ENCODE assay signal across 28 cellular contexts in the genomic region with DNA sequence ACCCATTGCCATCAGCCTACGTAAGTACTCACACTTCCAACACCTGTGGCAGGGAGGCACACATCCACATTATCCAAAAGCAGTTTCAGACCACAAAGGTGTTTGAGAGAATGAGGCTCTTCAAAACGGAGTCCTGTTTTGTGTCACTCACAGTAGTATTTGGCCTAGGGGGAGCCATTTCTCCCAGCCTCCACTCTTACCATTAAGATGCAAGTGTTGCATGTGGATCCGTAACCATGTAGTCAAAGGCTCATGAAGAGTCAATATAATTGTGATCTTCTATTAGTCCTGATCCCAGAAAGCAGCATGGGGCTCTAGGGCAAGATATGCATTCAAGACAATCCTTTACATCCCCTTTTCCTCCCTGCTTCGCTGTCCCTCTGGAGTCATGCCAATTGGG. TPM values are rescaled to one million over a fixed set of nuclear protein-coding genes. Genes with fewer than 3 reads are reported as not detected.
DNase-seq lines count a peak whose midpoint lies in the region; ATAC-seq and TF ChIP-seq lines count a peak whose summit lies in the region.
"Had no signal": no experiment of that assay in that cellular context is flagged by ENCODE, and none has a peak within 500 bp of the region (broad histone marks: within the 10 kb centered on the region; RNA-seq: fewer than 3 reads in every experiment).

No MANE protein-coding gene starts in this region.

- no peak overlapping the region for H3K4me2 ChIP-seq in OCI-LY3 (ENCODE audit: low read length)
- H3K4me2 ChIP-seq: BLaER1 had no signal

- H3K4me1 Mint-ChIP-seq in endodermal cell = no peaks in the 10 kb centered on the region

- no peaks in the 10 kb centered on the region for H4K20me1 ChIP-seq in OCI-LY3 (ENCODE audit: insufficient read depth, low read length)
- H4K20me1 ChIP-seq: BLaER1 had no signal

- H3K27ac ChIP-seq in right atrium auricular region = no peak overlapping the region
- H3K27ac ChIP-seq in OCI-LY3 (ENCODE audit: low read length) = no peak overlapping the region
- H3K27ac ChIP-seq in endodermal cell (ENCODE audit: low read depth, low read length) = no peak overlapping the region
- H3K27ac ChIP-seq in dorsolateral prefrontal cortex = no peak overlapping the region
- H3K27ac ChIP-seq: 22Rv1, BLaER1, SK-N-MC had no signal

- H3K4me1 ChIP-seq in right atrium auricular region (no peaks in the 10 kb centered on the region), OCI-LY3 (ENCODE audit: low read length) (peaks cover 48% of the 10 kb centered on the region), endodermal cell (ENCODE audit: control insufficient read depth, insufficient read depth, low read length) (no peaks in the 10 kb centered on the region)
- H3K4me1 ChIP-seq: BLaER1 had no signal

- H3K36me3 ChIP-seq in right atrium auricular region (no peaks in the 10 kb centered on the region), OCI-LY3 (replicated peaks; ENCODE audit: low read depth, low read length) (peaks cover 2% of the 10 kb centered on the region), endodermal cell (ENCODE audit: control insufficient read depth, insufficient read depth, low read length) (no peaks in the 10 kb centered on the region)
- H3K36me3 ChIP-seq: BLaER1 had no signal

- no peak overlapping the region for H2AFZ ChIP-seq in OCI-LY3 (ENCODE audit: low read depth, low read length)

- no peak overlapping the region for H3K27ac Mint-ChIP-seq in endodermal cell

- intact Hi-C loops in left cardiac atrium (cut with DNase I) (no loop called here), dorsolateral prefrontal cortex (cut with DNase I) (no loop called here)

- H3K9me3 Mint-ChIP-seq in endodermal cell = peaks cover 2% of the 10 kb centered on the region

- ATAC-seq in left cardiac atrium = no peak
- ATAC-seq: GM12878 had no signal

- DNase-seq in right atrium auricular region (ENCODE audit: low spot score) = peak; percentile 40
- DNase-seq in left cardiac atrium = no peak
- DNase-seq in endodermal cell = no peak
- no peak for DNase-seq in dedifferentiated amniotic fluid mesenchymal stem cell (ENCODE audit: extremely low spot score)
- DNase-seq in dorsolateral prefrontal cortex = no peak
- DNase-seq in AG08395 (ENCODE audit: low spot score) = no peak
- no peak for DNase-seq in activated CD4-positive, CD25-positive, alpha-beta regulatory T cell treated with anti-CD3 and anti-CD28 coated beads, Interleukin-2, amount 50 U/mL, for 72 hours
- DNase-seq: ACHN; CD4-positive, CD25-positive, alpha-beta regulatory T cell; DMS153; DND-41; KG1; NCI-H1048; NCI-H1417; NCI-H1694 treated with DMSO at 0.1 percent for 48 hours; NCI-H2081; NCI-H2227 treated with DMSO at 0.1 percent for 48 hours; NCI-H526 treated with DMSO at 0.1 percent for 48 hours; OCI-M1; SIG-M5; SW 1271 had no signal

- H3K36me3 Mint-ChIP-seq in endodermal cell (ENCODE audit: low read depth) = no peaks in the 10 kb centered on the region
- H3K36me3 Mint-ChIP-seq: CD4-positive, CD25-positive, alpha-beta regulatory T cell had no signal

- H3K27me3 ChIP-seq in right atrium auricular region = no peaks in the 10 kb centered on the region
- H3K27me3 ChIP-seq in OCI-LY3 (ENCODE audit: low read depth, low read length) = no peaks in the 10 kb centered on the region
- no peaks in the 10 kb centered on the region for H3K27me3 ChIP-seq in endodermal cell (ENCODE audit: control insufficient read depth, insufficient read depth, low read length, poor library complexity, severe bottlenecking)
- H3K27me3 ChIP-seq in dorsolateral prefrontal cortex = peaks cover 0 to 4% (median 0%) of the 10 kb centered on the region in 45 donors
- H3K27me3 ChIP-seq: BLaER1 had no signal

- H3K4me3 ChIP-seq in right atrium auricular region (no peak overlapping the region), OCI-LY3 (ENCODE audit: low read length) (no peak overlapping the region), endodermal cell (ENCODE audit: low read length) (no peak overlapping the region), dorsolateral prefrontal cortex (no peak overlapping the region)
- H3K4me3 ChIP-seq: BLaER1, GM12878, SK-N-MC had no signal

- H3K9me3 ChIP-seq in right atrium auricular region = no peaks in the 10 kb centered on the region
- 0 out of 2 replicates have a peak, but pooled peaks cover 4% of the 10 kb centered on the region for H3K9me3 ChIP-seq in OCI-LY3 (ENCODE audit: insufficient read depth, low read length)
- H3K9me3 ChIP-seq in endodermal cell (ENCODE audit: control insufficient read depth, low read length) = no peaks in the 10 kb centered on the region

- no peak for TF ChIP-seq CTCF in right atrium auricular region (IDR thresholded peaks at IDR 0.05)
- peak; percentile 29; the same call in 1 of the 2 replicates for TF ChIP-seq CTCF in OCI-LY3 (IDR thresholded peaks at IDR 0.05; ENCODE audit: low read depth, low read length)
- TF ChIP-seq CTCF in endodermal cell (conservative IDR thresholded peaks at IDR 0.05) = peak; percentile 46
- no peak for TF ChIP-seq CTCF in dorsolateral prefrontal cortex (IDR thresholded peaks at IDR 0.05 in 54 of 56, conservative IDR thresholded peaks at IDR 0.05 in 2 of 56; ENCODE audit: low read depth in 1 of 56, partially characterized antibody in 56 of 56)

- H3K79me2 ChIP-seq in OCI-LY3 (ENCODE audit: low read length) = no peaks in the 10 kb centered on the region

- no peak overlapping the region for H3K4me3 Mint-ChIP-seq in endodermal cell
- H3K4me3 Mint-ChIP-seq: CD4-positive, CD25-positive, alpha-beta regulatory T cell had no signal

- H3K9ac ChIP-seq in OCI-LY3 (ENCODE audit: low read length) (no peak overlapping the region), endodermal cell (ENCODE audit: extremely low read depth, low read length, poor library complexity, severe bottlenecking) (no peak overlapping the region)
- H3K9ac ChIP-seq: BLaER1 had no signal

- H3K27me3 Mint-ChIP-seq in endodermal cell (ENCODE audit: insufficient read depth) = peaks cover 8% of the 10 kb centered on the region

- 60 to 88% methylated on average over 1 to 4 of the region's 4 CpGs for WGBS in endodermal cell (ENCODE audit: insufficient coverage in 1 of 2, insufficient read length in 1 of 2), 2 experiments

RNA-seq across cellular contexts. Expression of a gene that starts 41.5 kb away (rescaled TPM):
- total RNA-seq in right atrium auricular region = 10 to 100 TPM in 1 of 2 donors, 1 to 10 TPM in 1; 4.6 to 11.4 TPM
- total RNA-seq in left cardiac atrium = 10 to 100 TPM in 1 of 2 donors, 1 to 10 TPM in 1; 8.2 to 17.6 TPM
- under 1 TPM; 0.46 to 0.51 TPM for total RNA-seq in endodermal cell
- not detected for polyA plus RNA-seq in endodermal cell (2013, experiment 1 of 2)
- polyA plus RNA-seq in endodermal cell (2013, experiment 2 of 2) = 0.37 TPM
- 10 to 100 TPM in 47 of 120 experiments, 1 to 10 TPM in 73; 3.0 to 23.1 (median 8.5) TPM for total RNA-seq in dorsolateral prefrontal cortex

RNA-seq across cellular contexts. Expression of a gene that starts 49.2 kb away (rescaled TPM):
- total RNA-seq in right atrium auricular region (not detected), left cardiac atrium (not detected), endodermal cell (not detected), dorsolateral prefrontal cortex (not detected)
- polyA plus RNA-seq in endodermal cell (2013, experiment 1 of 2) = not detected
- polyA plus RNA-seq in endodermal cell (2013, experiment 2 of 2) = not detected
- total RNA-seq: CD4-positive, CD25-positive, alpha-beta regulatory T cell; NCI-H460 had no signal
- polyA plus RNA-seq: CD4-positive, CD25-positive, alpha-beta regulatory T cell had no signal

RNA-seq across cellular contexts. Expression of a gene that starts 59.1 kb away (rescaled TPM):
- not detected for total RNA-seq in right atrium auricular region
- not detected for total RNA-seq in left cardiac atrium
- not detected for total RNA-seq in endodermal cell
- polyA plus RNA-seq in endodermal cell (2013, experiment 1 of 2) = not detected
- polyA plus RNA-seq in endodermal cell (2013, experiment 2 of 2) = not detected
- under 1 TPM in 28 of 120 experiments, not detected in 92; 0.11 to 0.60 (median 0.21) TPM for total RNA-seq in dorsolateral prefrontal cortex
- total RNA-seq: GM12878, H1, NCI-H460 had no signal
- polyA plus RNA-seq: H1 had no signal

Comparison
In these comparisons a context has a peak if more than half of its experiments do, and no peak if none do; other contexts are left out.
1. CTCF ChIP-seq: peak in OCI-LY3 (single experiment) and endodermal cell (single experiment); none in right atrium auricular region (0 of 2) and dorsolateral prefrontal cortex (0 of 56).